In genomic region chr5:157004893-157005551, GRCh38 we compare ENCODE assay signal across 18 cellular contexts. TPM values are rescaled to one million over a fixed set of nuclear protein-coding genes. Genes with fewer than 3 reads are reported as not detected.
DNase-seq lines count a peak whose midpoint lies in the region; ATAC-seq and TF ChIP-seq lines count a peak whose summit lies in the region.
"Had no signal": no experiment of that assay in that cellular context is flagged by ENCODE, and none has a peak within 500 bp of the region (broad histone marks: within the 10 kb centered on the region; RNA-seq: fewer than 3 reads in every experiment).

No MANE protein-coding gene starts in this region.

- DNase-seq in activated CD4-positive, alpha-beta T cell treated with anti-CD3 and anti-CD28 coated beads, Interleukin-2, amount 10 ng/mL, durations not matched to agents 24 days and 14 days: no peak
- no peak for DNase-seq in activated CD4-positive, alpha-beta T cell treated with anti-CD3 and anti-CD28 coated beads for 48 hours
- no peak for DNase-seq in stimulated activated naive CD8-positive, alpha-beta T cell treated with anti-CD3 and anti-CD28 coated beads, Interleukin-15, Interleukin-2, amounts not matched to agents 100 U/mL and 50 U/mL, for 24 hours
- DNase-seq in ecto neural progenitor cell (ENCODE audit: low spot score) (no peak), hepatocyte (ENCODE audit: low spot score) (no peak)
- DNase-seq in stimulated activated CD4-positive, alpha-beta T cell treated with anti-CD3 and anti-CD28 coated beads, Interleukin-4, amount 100 ng/mL, for 1 hour: no peak
- DNase-seq: 8988T, amniotic stem cell, COR-L47, NCI-H2171 treated with DMSO at 0.1 percent for 48 hours, occipital lobe, spleen had no signal

- H3K4me1 ChIP-seq in hepatocyte (ENCODE audit: insufficient read depth): no peaks in the 10 kb centered on the region
- H3K4me1 ChIP-seq: spleen, suprapubic skin had no signal

- no peaks in the 10 kb centered on the region for H3K9me2 ChIP-seq in hepatocyte (replicated peaks; ENCODE audit: insufficient read depth)

- intact Hi-C loops in activated CD4-positive, alpha-beta T cell treated with anti-CD3 and anti-CD28 coated beads, Interleukin-2, amount 10 ng/mL, durations not matched to agents 24 days and 14 days (cut with micrococcal nuclease): loop anchor here (1.0 kb wide), 2 partner anchors 20 to 85 kb away; no protein-coding TSS in a partner anchor

- peak; percentile 61 for ATAC-seq in HG02642 (IDR thresholded peaks at IDR 0.05; ENCODE audit: poor library complexity, unreplicated experiment)
- ATAC-seq in activated T-helper 17 cell treated with anti-CD3 and anti-CD28 coated beads, Interleukin-2, amount 50 U/mL, for 72 hours (replicated peaks): peak; percentile 89
- peak; percentile 99 for ATAC-seq in stimulated activated naive CD8-positive, alpha-beta T cell treated with anti-CD3 and anti-CD28 coated beads, Interleukin-15, Interleukin-2, amounts not matched to agents 100 U/mL and 50 U/mL, for 24 hours

- H3K27ac ChIP-seq in hepatocyte: no peak overlapping the region
- H3K27ac ChIP-seq: spleen, suprapubic skin had no signal

- H3K9me3 ChIP-seq in hepatocyte (ENCODE audit: low read depth): peaks cover 7% of the 10 kb centered on the region

- H3K27me3 Mint-ChIP-seq in activated CD4-positive, alpha-beta T cell treated with anti-CD3 and anti-CD28 coated beads, Interleukin-2, amount 10 ng/mL, durations not matched to agents 24 days and 14 days: no peaks in the 10 kb centered on the region
- peaks cover 5% of the 10 kb centered on the region for H3K27me3 Mint-ChIP-seq in activated T-helper 17 cell treated with anti-CD3 and anti-CD28 coated beads, Interleukin-2, amount 50 U/mL, for 72 hours

- H3K27ac Mint-ChIP-seq in activated CD4-positive, alpha-beta T cell treated with anti-CD3 and anti-CD28 coated beads, Interleukin-2, amount 10 ng/mL, durations not matched to agents 24 days and 14 days: peak overlapping the region; percentile 76
- H3K27ac Mint-ChIP-seq in activated T-helper 17 cell treated with anti-CD3 and anti-CD28 coated beads, Interleukin-2, amount 50 U/mL, for 72 hours: no peak overlapping the region

- peaks cover 28% of the 10 kb centered on the region for H3K9me3 Mint-ChIP-seq in activated CD4-positive, alpha-beta T cell treated with anti-CD3 and anti-CD28 coated beads, Interleukin-2, amount 10 ng/mL, durations not matched to agents 24 days and 14 days
- peaks cover 4% of the 10 kb centered on the region for H3K9me3 Mint-ChIP-seq in activated T-helper 17 cell treated with anti-CD3 and anti-CD28 coated beads, Interleukin-2, amount 50 U/mL, for 72 hours

- H3K27me3 ChIP-seq in hepatocyte: no peaks in the 10 kb centered on the region
- H3K27me3 ChIP-seq: spleen, suprapubic skin had no signal

- TF ChIP-seq CTCF in hepatocyte (IDR thresholded peaks at IDR 0.05; ENCODE audit: poor library complexity): no peak

- no peaks in the 10 kb centered on the region for H3K79me2 ChIP-seq in hepatocyte

- no peak overlapping the region for H3K4me3 ChIP-seq in hepatocyte
- H3K4me3 ChIP-seq: lung, spleen, suprapubic skin had no signal

- no peak overlapping the region for H2AFZ ChIP-seq in hepatocyte

- peaks cover 21% of the 10 kb centered on the region for H3K4me1 Mint-ChIP-seq in activated CD4-positive, alpha-beta T cell treated with anti-CD3 and anti-CD28 coated beads, Interleukin-2, amount 10 ng/mL, durations not matched to agents 24 days and 14 days
- peaks cover 4% of the 10 kb centered on the region for H3K4me1 Mint-ChIP-seq in activated T-helper 17 cell treated with anti-CD3 and anti-CD28 coated beads, Interleukin-2, amount 50 U/mL, for 72 hours

- H3K36me3 Mint-ChIP-seq in activated CD4-positive, alpha-beta T cell treated with anti-CD3 and anti-CD28 coated beads, Interleukin-2, amount 10 ng/mL, durations not matched to agents 24 days and 14 days (ENCODE audit: low read depth): peaks cover 43% of the 10 kb centered on the region
- H3K36me3 Mint-ChIP-seq in activated T-helper 17 cell treated with anti-CD3 and anti-CD28 coated beads, Interleukin-2, amount 50 U/mL, for 72 hours (ENCODE audit: low read depth): no peaks in the 10 kb centered on the region

- no peaks in the 10 kb centered on the region for H3K36me3 ChIP-seq in hepatocyte (replicated peaks; ENCODE audit: insufficient read depth, low read depth)
- H3K36me3 ChIP-seq: spleen, suprapubic skin had no signal

- no peaks in the 10 kb centered on the region for H4K20me1 ChIP-seq in hepatocyte (ENCODE audit: insufficient read depth, poor library complexity, severe bottlenecking)

- H3K4me2 ChIP-seq in hepatocyte: no peak overlapping the region

- H3K4me3 Mint-ChIP-seq in activated CD4-positive, alpha-beta T cell treated with anti-CD3 and anti-CD28 coated beads, Interleukin-2, amount 10 ng/mL, durations not matched to agents 24 days and 14 days: no peak overlapping the region
- H3K4me3 Mint-ChIP-seq in activated T-helper 17 cell treated with anti-CD3 and anti-CD28 coated beads, Interleukin-2, amount 50 U/mL, for 72 hours: no peak overlapping the region

RNA-seq across cellular contexts. Expression of gene TIMD4, which starts 42.0 kb away (rescaled TPM):
- total RNA-seq in activated CD4-positive, alpha-beta T cell treated with anti-CD3 and anti-CD28 coated beads, Interleukin-2, amount 10 ng/mL, durations not matched to agents 24 days and 14 days: 13.9 and 15.1 TPM in 2 replicates
- 1 to 10 TPM in 1 of 2 donors, under 1 TPM in 1; 0.67 to 1.3 TPM for total RNA-seq in activated T-helper 17 cell treated with anti-CD3 and anti-CD28 coated beads, Interleukin-2, amount 50 U/mL, for 72 hours
- 0.28 and 1.1 TPM in 2 replicates for total RNA-seq in hepatocyte
- 0.26 and 0.42 TPM in 2 replicates for polyA plus RNA-seq in hepatocyte
- total RNA-seq: H4, occipital lobe had no signal

RNA-seq across cellular contexts. Expression of gene HAVCR1, which starts 53.9 kb away (rescaled TPM):
- total RNA-seq in activated CD4-positive, alpha-beta T cell treated with anti-CD3 and anti-CD28 coated beads, Interleukin-2, amount 10 ng/mL, durations not matched to agents 24 days and 14 days: 1.6 and 2.2 TPM in 2 replicates
- 1 to 10 TPM in 1 of 2 donors, not detected in 1; 1.5 TPM for total RNA-seq in activated T-helper 17 cell treated with anti-CD3 and anti-CD28 coated beads, Interleukin-2, amount 50 U/mL, for 72 hours
- 9.4 and 9.5 TPM in 2 replicates for total RNA-seq in hepatocyte
- 1.7 and 2.1 TPM in 2 replicates for polyA plus RNA-seq in hepatocyte
- total RNA-seq: suprapubic skin had no signal
- polyA plus RNA-seq: esophagus, spleen had no signal
